In the genomic region with DNA sequence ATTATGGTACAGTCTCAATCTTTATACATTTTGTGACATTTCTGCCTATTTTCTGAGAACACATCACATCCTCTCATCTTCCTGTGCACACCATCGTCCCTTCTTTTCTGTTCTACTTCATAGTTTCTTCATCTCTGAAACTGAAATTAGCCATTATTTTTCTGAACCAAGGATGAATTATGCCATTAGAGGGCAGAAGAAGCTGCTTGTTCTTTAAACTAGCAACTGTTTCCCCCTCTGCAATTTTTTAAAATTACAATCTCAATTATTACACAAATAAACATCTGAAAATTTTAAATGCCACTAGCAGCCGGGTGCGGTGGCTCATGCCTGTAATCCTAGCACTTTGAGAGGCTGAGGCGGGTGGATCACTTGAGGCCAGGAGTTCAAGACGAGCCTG, we compare ENCODE assay signal across 10 cellular contexts. TPM values are rescaled to one million over a fixed set of nuclear protein-coding genes. Genes with fewer than 3 reads are reported as not detected.
DNase-seq lines count a peak whose midpoint lies in the region; ATAC-seq and TF ChIP-seq lines count a peak whose summit lies in the region.
"Had no signal": no experiment of that assay in that cellular context is flagged by ENCODE, and none has a peak within 500 bp of the region (broad histone marks: within the 10 kb centered on the region; RNA-seq: fewer than 3 reads in every experiment).

No MANE protein-coding gene starts in this region.

- ATAC-seq in RWPE2 (ENCODE audit: low read depth) (0 out of 3 replicates have a peak, but pooled peaks have one; percentile 23), HG03571 (IDR thresholded peaks at IDR 0.05; ENCODE audit: unreplicated experiment) (no peak)
- ATAC-seq: activated CD8-positive, alpha-beta T cell treated with anti-CD3 and anti-CD28 coated beads for 36 hours had no signal

- no peaks in the 10 kb centered on the region for H3K9me3 ChIP-seq in RWPE2 (ENCODE audit: severe bottlenecking)

- TF ChIP-seq CTCF in RWPE2 (IDR thresholded peaks at IDR 0.05; ENCODE audit: poor library complexity, severe bottlenecking) (peak; percentile 71), fibroblast of the aortic adventitia (IDR thresholded peaks at IDR 0.05; ENCODE audit: insufficient read depth, low read length) (peak; percentile 58)

- no peaks in the 10 kb centered on the region for H3K4me1 ChIP-seq in RWPE2 (ENCODE audit: insufficient read depth, poor library complexity, severe bottlenecking)

- no peaks in the 10 kb centered on the region for H3K36me3 ChIP-seq in RWPE2 (ENCODE audit: low read depth)

- H3K27ac ChIP-seq in RWPE2 (ENCODE audit: poor library complexity, severe bottlenecking) = no peak overlapping the region

- H3K4me3 ChIP-seq in RWPE2 (ENCODE audit: severe bottlenecking) = no peak overlapping the region
- no peak overlapping the region for H3K4me3 ChIP-seq in fibroblast of the aortic adventitia (ENCODE audit: low read depth, low read length)

- no peaks in the 10 kb centered on the region for H3K27me3 ChIP-seq in RWPE2 (ENCODE audit: insufficient read depth, poor library complexity, severe bottlenecking)

- DNase-seq in DMS53 (lab: John Stamatoyannopoulos, UW) (peak; percentile 14), DMS53 treated with DMSO at 0.1 percent for 48 hours (lab: John Stamatoyannopoulos, UW; ENCODE audit: unreplicated experiment) (no peak), RWPE2 (ENCODE audit: low spot score) (no peak), fibroblast of the aortic adventitia (ENCODE audit: low read depth) (peak; percentile 69), superior temporal gyrus (ENCODE audit: extremely low spot score) (peak; percentile 56), NCI-H2029 treated with DMSO at 0.1 percent for 48 hours (lab: John Stamatoyannopoulos, UW) (no peak)
- no peak for DNase-seq in stimulated activated naive CD4-positive, alpha-beta T cell treated with Interleukin-2 at 50 U/mL for 16 hours (lab: John Stamatoyannopoulos, UW)
- DNase-seq: activated CD8-positive, alpha-beta T cell treated with anti-CD3 and anti-CD28 coated beads for 36 hours; NCI-H510A treated with DMSO at 0.1 percent for 48 hours had no signal

RNA-seq across cellular contexts. Expression of a gene that starts 41.3 kb away (rescaled TPM):
- 30.7 and 37.6 TPM in 2 replicates for total RNA-seq in fibroblast of the aortic adventitia (ENCODE audit: low replicate concordance)

Comparison
In these comparisons a context has a peak if more than half of its experiments do, and no peak if none do; other contexts are left out.
1. DNase-seq: peak in DMS53 (single experiment), fibroblast of the aortic adventitia (single experiment) and superior temporal gyrus (single experiment); none in DMS53 treated with DMSO at 0.1 percent for 48 hours (single experiment), RWPE2 (single experiment), stimulated activated naive CD4-positive, alpha-beta T cell treated with Interleukin-2 at 50 U/mL for 16 hours (single experiment) and NCI-H2029 treated with DMSO at 0.1 percent for 48 hours (single experiment).